ENCODE assay signal across 17 cellular contexts in genomic region chr13:42211704-42212103, GRCh38.
DNase-seq lines count a peak whose midpoint lies in the region; ATAC-seq and TF ChIP-seq lines count a peak whose summit lies in the region.
"Had no signal": no experiment of that assay in that cellular context is flagged by ENCODE, and none has a peak within 500 bp of the region (broad histone marks: within the 10 kb centered on the region; RNA-seq: fewer than 3 reads in every experiment).

No MANE protein-coding gene starts in this region.

- no peak overlapping the region for H3K27ac ChIP-seq in foreskin keratinocyte

- DNase-seq in CD1c-positive myeloid dendritic cell (ENCODE audit: extremely low spot score) (peak; percentile 3), HT1080 (ENCODE audit: low read depth) (peak; percentile 81), astrocyte of the spinal cord (ENCODE audit: low read depth, low spot score) (peak; percentile 26), foreskin keratinocyte (peak; percentile 31 to 64), Ammon's horn (ENCODE audit: low spot score) (no peak), hippocampal formation (lab: John Stamatoyannopoulos, UW) (no peak), globus pallidus (ENCODE audit: low spot score) (no peak), NCI-H1694 treated with DMSO at 0.1 percent for 48 hours (lab: John Stamatoyannopoulos, UW) (no peak)
- DNase-seq: activated CD4-positive, alpha-beta T cell treated with anti-CD3 and anti-CD28 coated beads for 4 hours; activated naive CD4-positive, alpha-beta T cell treated with anti-CD3 and anti-CD28 coated beads, Interleukin-2, amount 10 ng/mL, durations not matched to agents 7 days and 5 days; COR-L47; natural killer cell; NCI-H774; RPMI8226; small intestine; stimulated activated CD4-positive, alpha-beta T cell treated with anti-CD3 and anti-CD28 coated beads, Interleukin-4, amount 100 ng/mL, for 4 hours had no signal

- peak; percentile 71 for ATAC-seq in foreskin keratinocyte
- ATAC-seq: natural killer cell had no signal

- in situ Hi-C loops in astrocyte of the spinal cord (cut with HindIII; ENCODE audit: low sequenced_read_pairs), result no loop called here

- H3K4me1 ChIP-seq in foreskin keratinocyte, result peaks cover 18% of the 10 kb centered on the region

- H3K27me3 ChIP-seq in foreskin keratinocyte, result no peaks in the 10 kb centered on the region

- H3K4me3 ChIP-seq in astrocyte of the spinal cord (ENCODE audit: low read depth, low read length), result no peak overlapping the region
- H3K4me3 ChIP-seq: HAP-1 had no signal

- TF ChIP-seq CTCF in astrocyte of the spinal cord (IDR thresholded peaks at IDR 0.05; ENCODE audit: low read depth, low read length), result no peak
- no peak for TF ChIP-seq CTCF in foreskin keratinocyte (conservative IDR thresholded peaks at IDR 0.05)

Comparison
In these comparisons a context has a peak if more than half of its experiments do, and no peak if none do; other contexts are left out.
1. DNase-seq: peak in CD1c-positive myeloid dendritic cell (single experiment), HT1080 (single experiment), astrocyte of the spinal cord (single experiment) and foreskin keratinocyte (2 of 2); none in Ammon's horn (single experiment), hippocampal formation (0 of 2), globus pallidus (single experiment) and NCI-H1694 treated with DMSO at 0.1 percent for 48 hours (single experiment).